In genomic region chr16:69555867-69556266, GRCh38 we compare ENCODE assay signal across 23 cellular contexts.
"Had no signal": no experiment of that assay in that cellular context is flagged by ENCODE, and none has a peak within 500 bp of the region (broad histone marks: within the 10 kb centered on the region; RNA-seq: fewer than 3 reads in every experiment).

No MANE protein-coding gene starts in this region.

- H3K27me3 ChIP-seq: MG63, SJSA1 had no signal

- H3K27me3 Mint-ChIP-seq: T-cell had no signal

- H3K27ac ChIP-seq: SJSA1 had no signal

- H3K4me3 Mint-ChIP-seq: T-cell had no signal

- ATAC-seq: T-cell had no signal

- H3K36me3 Mint-ChIP-seq: T-cell had no signal

- FAIRE-seq: RCC 7860 had no signal

- H3K27ac Mint-ChIP-seq: T-cell had no signal

- H3K4me3 ChIP-seq: MG63, SJSA1 had no signal

- H3K9me3 Mint-ChIP-seq: T-cell had no signal

- DNase-seq: Karpas-422, KG1, MG63, NCI-H1092, NCI-H1105 treated with DMSO at 0.1 percent for 48 hours, NCI-H1417 treated with DMSO at 0.1 percent for 48 hours, NCI-H146, NCI-H1694 treated with DMSO at 0.1 percent for 48 hours, NCI-H1930, NCI-H2081, NCI-H2107, NCI-H2227 treated with DMSO at 0.1 percent for 48 hours, NCI-H524, NCI-H526 treated with DMSO at 0.1 percent for 48 hours, NCI-H774, Right ventricle myocardium superior, RPMI8226, SIG-M5, SK-N-SH, SW 1271, T-cell had no signal
